17 cellular contexts compared by ENCODE assay signal in the genomic region with DNA sequence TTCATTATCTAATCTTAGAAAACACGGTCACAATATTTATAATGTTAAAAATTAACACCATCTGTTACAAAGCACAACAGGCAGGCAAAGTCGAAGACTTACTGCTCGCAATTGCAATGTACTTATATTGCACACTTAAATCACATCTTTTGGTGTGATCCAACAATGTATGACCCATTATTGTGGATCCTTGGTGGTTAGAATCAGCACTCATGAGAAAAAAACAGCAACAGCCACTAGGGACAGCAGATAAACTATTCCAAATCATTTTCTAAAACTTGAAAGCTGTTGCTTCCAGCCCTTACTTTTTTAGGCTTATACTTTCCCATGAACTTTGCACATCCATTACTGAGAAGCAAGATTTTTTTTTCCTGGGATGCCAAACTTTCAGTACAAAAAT. TPM values are rescaled to one million over a fixed set of nuclear protein-coding genes. Genes with fewer than 3 reads are reported as not detected.
DNase-seq lines count a peak whose midpoint lies in the region; ATAC-seq, FAIRE-seq and TF ChIP-seq lines count a peak whose summit lies in the region.
"Had no signal": no experiment of that assay in that cellular context is flagged by ENCODE, and none has a peak within 500 bp of the region (broad histone marks: within the 10 kb centered on the region; RNA-seq: fewer than 3 reads in every experiment).

No MANE protein-coding gene starts in this region.

- WGBS in pancreas, 2 donors: 25 to 26% methylated on average over 3 of the region's 3 CpGs
- WGBS in mesenchymal stem cell: 92% methylated on average over 3 of the region's 3 CpGs

- H3K4me2 ChIP-seq in PC-3 (ENCODE audit: low read length): no peak overlapping the region
- no peak overlapping the region for H3K4me2 ChIP-seq in mesenchymal stem cell (ENCODE audit: low read length, poor library complexity, severe bottlenecking)
- H3K4me2 ChIP-seq: BLaER1 had no signal

- no peak overlapping the region for H3K14ac ChIP-seq in mesenchymal stem cell (ENCODE audit: low read length in 2 of 2)

- H2AFZ ChIP-seq in PC-3 (ENCODE audit: low read length) (no peak overlapping the region), mesenchymal stem cell (ENCODE audit: low read depth, low read length) (no peak overlapping the region)

- no peak overlapping the region for H4K91ac ChIP-seq in mesenchymal stem cell (ENCODE audit: low read length)

- H3K79me1 ChIP-seq in mesenchymal stem cell (replicated peaks; ENCODE audit: low read length, poor library complexity, severe bottlenecking): peaks cover 26% of the 10 kb centered on the region

- no peak overlapping the region for H4K8ac ChIP-seq in mesenchymal stem cell (ENCODE audit: low read length)

- no peaks in the 10 kb centered on the region for H3F3A ChIP-seq in PC-3 (ENCODE audit: low read length, unreplicated experiment)

- CTCF ChIA-PET in PC-3 (lab: Charles Lee): no interaction called here

- DNase-seq in PC-3: no peak
- no peak for DNase-seq in epithelial cell of proximal tubule (ENCODE audit: low read depth)
- DNase-seq in pancreas: no peak
- DNase-seq in ecto neural progenitor cell (ENCODE audit: low spot score): no peak
- DNase-seq in mesenchymal stem cell: no peak
- DNase-seq: Caco-2; CD8-positive, alpha-beta memory T cell; DND-41; GDM1; HCEC 1CT; HFFc6 had no signal

- H3K23ac ChIP-seq in mesenchymal stem cell (ENCODE audit: low read length in 2 of 2): no peak overlapping the region

- H3K4me3 ChIP-seq in PC-3 (ENCODE audit: low read length): no peak overlapping the region
- H3K4me3 ChIP-seq in epithelial cell of proximal tubule (ENCODE audit: low read depth, low read length): no peak overlapping the region
- no peak overlapping the region for H3K4me3 ChIP-seq in pancreas
- no peak overlapping the region for H3K4me3 ChIP-seq in mesenchymal stem cell (ENCODE audit: insufficient read depth in 1 of 2, low read depth in 1 of 2, low read length in 2 of 2)
- H3K4me3 ChIP-seq: BLaER1 had no signal

- H3K36me3 ChIP-seq in PC-3 (ENCODE audit: low read depth, low read length) (peaks cover 53% of the 10 kb centered on the region), pancreas (peaks cover 0 to 9% (median 0%) of the 10 kb centered on the region in 3 donors), mesenchymal stem cell (ENCODE audit: control insufficient read depth in 1 of 2, insufficient read depth in 2 of 2, low read depth in 1 of 2, low read length in 2 of 2) (peaks cover 6 to 45% of the 10 kb centered on the region in 2 experiments)

- H3K79me2 ChIP-seq in PC-3 (ENCODE audit: low read length): peaks cover 50% of the 10 kb centered on the region

- POLR2A ChIA-PET in PC-3 (lab: Charles Lee; ENCODE audit: unreplicated experiment): no interaction called here

- no TSS peak for BruUV-seq in PC-3 (replicated peaks; lab: Mats Ljungman, UMichigan)

- no peak overlapping the region for H2BK5ac ChIP-seq in mesenchymal stem cell (ENCODE audit: low read depth, low read length, poor library complexity, severe bottlenecking)

- H2BK15ac ChIP-seq in mesenchymal stem cell (ENCODE audit: low read depth, poor library complexity, severe bottlenecking): no peak overlapping the region

- H3K9ac ChIP-seq in PC-3 (ENCODE audit: low read length) (no peak overlapping the region), mesenchymal stem cell (ENCODE audit: low read length) (no peak overlapping the region)
- H3K9ac ChIP-seq: BLaER1 had no signal

- FAIRE-seq in pancreas (lab: Jason Lieb, UNC): no peak
- FAIRE-seq: GM19239, H1 had no signal

- no peaks in the 10 kb centered on the region for H3K27me3 ChIP-seq in PC-3 (ENCODE audit: low read length)
- no peaks in the 10 kb centered on the region for H3K27me3 ChIP-seq in pancreas
- H3K27me3 ChIP-seq in mesenchymal stem cell (ENCODE audit: control insufficient read depth in 1 of 2, insufficient read depth in 1 of 2, low read length in 2 of 2): no peaks in the 10 kb centered on the region
- H3K27me3 ChIP-seq: BLaER1 had no signal

- no peak overlapping the region for H2BK120ac ChIP-seq in mesenchymal stem cell (ENCODE audit: low read depth, low read length)

- H3K9me3 ChIP-seq in PC-3 (ENCODE audit: low read length) (peaks cover 9% of the 10 kb centered on the region), pancreas (no peaks in the 10 kb centered on the region), mesenchymal stem cell (ENCODE audit: control insufficient read depth, low read length) (peaks cover 19% of the 10 kb centered on the region)

- H2BK12ac ChIP-seq in mesenchymal stem cell (ENCODE audit: low read length in 2 of 2): no peak overlapping the region

- no peaks in the 10 kb centered on the region for H3K9me2 ChIP-seq in PC-3 (replicated peaks; ENCODE audit: low read length)

- ATAC-seq in PC-3 (peak; percentile 27; the same call in 1 of the 2 replicates), pancreas (peak in 3 of 4 donors; percentile 16 to 52 (median 36)), GM21526 (IDR thresholded peaks at IDR 0.05; ENCODE audit: low FRiP score, unreplicated experiment) (no peak), HG03520 (IDR thresholded peaks at IDR 0.05; ENCODE audit: unreplicated experiment) (no peak)

- peak; percentile 28 for TF ChIP-seq CTCF in PC-3 (conservative IDR thresholded peaks at IDR 0.05; ENCODE audit: low read depth, low read length)
- TF ChIP-seq CTCF in epithelial cell of proximal tubule (conservative IDR thresholded peaks at IDR 0.05; ENCODE audit: low read depth, low read length): peak; percentile 7
- TF ChIP-seq CTCF in pancreas (IDR thresholded peaks at IDR 0.05): no peak

- no peak overlapping the region for H2AK5ac ChIP-seq in mesenchymal stem cell (ENCODE audit: low read length, severe bottlenecking)

- H4K20me1 ChIP-seq in PC-3 (ENCODE audit: low read length): peaks cover 14% of the 10 kb centered on the region; the same call in 1 of the 2 replicates

- H3K4ac ChIP-seq in mesenchymal stem cell (ENCODE audit: low read depth in 1 of 2, low read length in 2 of 2): no peak overlapping the region

- H3K18ac ChIP-seq in mesenchymal stem cell (ENCODE audit: low read depth in 1 of 2, low read length in 2 of 2): no peak overlapping the region

- no peaks in the 10 kb centered on the region for H3K4me1 ChIP-seq in PC-3 (ENCODE audit: insufficient read depth, low read length)
- H3K4me1 ChIP-seq in pancreas: peaks cover 0 to 9% (median 8%) of the 10 kb centered on the region in 3 donors
- no peaks in the 10 kb centered on the region for H3K4me1 ChIP-seq in mesenchymal stem cell (ENCODE audit: control insufficient read depth, insufficient read depth, low read depth, low read length)
- H3K4me1 ChIP-seq: BLaER1, Caco-2 had no signal

- intact Hi-C loops in PC-3 (cut with micrococcal nuclease) (no loop called here), pancreas (cut with DNase I) (no loop called here)

- H3K27ac ChIP-seq in PC-3 (ENCODE audit: low read length): no peak overlapping the region
- H3K27ac ChIP-seq in pancreas: no peak overlapping the region
- no peak overlapping the region for H3K27ac ChIP-seq in mesenchymal stem cell (ENCODE audit: low read length, poor library complexity, severe bottlenecking)
- H3K27ac ChIP-seq: BLaER1, HL-60 had no signal

RNA-seq across cellular contexts. Expression of a gene that starts 20.4 kb away (rescaled TPM):
- total RNA-seq in PC-3 (2014; rRNA removed): 54.1 and 60.1 TPM in 2 replicates
- 39.8 and 41.8 TPM in 2 replicates for total RNA-seq in epithelial cell of proximal tubule
- total RNA-seq in pancreas: 10 to 100 TPM; 16.1 to 23.2 (median 20.6) TPM
- polyA plus RNA-seq in pancreas: 10 to 100 TPM; 29.0 to 35.6 TPM
- polyA plus RNA-seq in mesenchymal stem cell (2013, experiment 1 of 2): 73.9 TPM
- polyA plus RNA-seq in mesenchymal stem cell (2013, experiment 2 of 2): 80.3 TPM

Comparison
In these comparisons a context has a peak if more than half of its experiments do, and no peak if none do; other contexts are left out.
1. ATAC-seq: peak in PC-3 (single experiment) and pancreas (3 of 4); none in GM21526 (single experiment) and HG03520 (single experiment).
2. CTCF ChIP-seq: peak in PC-3 (single experiment) and epithelial cell of proximal tubule (single experiment); none in pancreas (0 of 4).